In the genomic region with DNA sequence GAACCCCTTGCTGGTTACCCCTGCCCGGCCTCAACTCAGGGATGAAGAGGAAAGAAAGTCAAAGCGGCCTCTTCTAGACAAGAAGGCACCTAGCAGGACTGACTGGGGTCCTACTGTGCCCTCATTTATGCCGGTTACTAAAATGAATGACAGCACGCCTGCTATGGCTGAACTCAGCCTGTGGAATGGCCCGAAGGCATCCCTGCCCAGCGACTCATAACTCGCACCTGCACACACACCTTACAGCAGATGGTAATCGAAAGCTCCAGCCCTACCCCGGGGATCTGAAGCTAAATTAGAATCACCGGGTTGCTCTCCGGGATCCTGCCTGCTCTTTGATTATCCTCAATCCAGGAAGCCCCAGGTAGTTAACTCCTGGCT, we compare ENCODE assay signal across 8 cellular contexts. TPM values are rescaled to one million over a fixed set of nuclear protein-coding genes. Genes with fewer than 3 reads are reported as not detected.
A peak's percentile ranks its signal among the peaks of the same experiment; 100 is the strongest.
DNase-seq lines count a peak whose midpoint lies in the region; ATAC-seq and TF ChIP-seq lines count a peak whose summit lies in the region.

No MANE protein-coding gene starts in this region.

- H3K4me1 ChIP-seq in CD8-positive, alpha-beta memory T cell (ENCODE audit: insufficient read depth, low read length), result peaks cover 16% of the 10 kb centered on the region

- peak overlapping the region; percentile 64 for H3K4me3 ChIP-seq in CD8-positive, alpha-beta memory T cell (ENCODE audit: low read length)
- peak overlapping the region; percentile 77 for H3K4me3 ChIP-seq in neural cell (ENCODE audit: low read length)

- H3K27me3 Mint-ChIP-seq in CD8-positive, alpha-beta memory T cell, result peaks cover 0 to 6% of the 10 kb centered on the region in 2 donors
- H3K27me3 Mint-ChIP-seq in dendritic cell treated with granulocyte-macrophage colony-stimulating factor and Interleukin-4, amounts not matched to agents 40 ng/mL and 50 ng/mL, for 4 days, result peaks cover 3% of the 10 kb centered on the region
- H3K27me3 Mint-ChIP-seq in activated CD4-positive, alpha-beta T cell treated with anti-CD3 and anti-CD28 coated beads, Interleukin-2, amount 10 ng/mL, durations not matched to agents 7 days and 5 days, result no peaks in the 10 kb centered on the region

- H3K9me3 ChIP-seq in CD8-positive, alpha-beta memory T cell (ENCODE audit: low read length), result no peaks in the 10 kb centered on the region
- H3K9me3 ChIP-seq in neural cell (ENCODE audit: low read length), result no peaks in the 10 kb centered on the region

- no peaks in the 10 kb centered on the region for H3K36me3 ChIP-seq in CD8-positive, alpha-beta memory T cell (ENCODE audit: insufficient read depth, low read length)
- no peaks in the 10 kb centered on the region for H3K36me3 ChIP-seq in neural cell (ENCODE audit: insufficient read depth, low read length)

- POLR2A ChIA-PET in CD8-positive, alpha-beta memory T cell (lab: Charles Lee), result no interaction called here
- POLR2A ChIA-PET in activated CD4-positive, alpha-beta T cell treated with anti-CD3 and anti-CD28 coated beads, Interleukin-2, amount 10 ng/mL, durations not matched to agents 7 days and 5 days (lab: Charles Lee), result no interaction called here

- H3K79me2 ChIP-seq in neural cell (replicated peaks; ENCODE audit: insufficient read depth, low read length), result peaks cover 5% of the 10 kb centered on the region

- intact Hi-C loops in dendritic cell treated with granulocyte-macrophage colony-stimulating factor and Interleukin-4, amounts not matched to agents 40 ng/mL and 50 ng/mL, for 4 days (cut with micrococcal nuclease), result no loop called here

- H3K9me3 Mint-ChIP-seq in CD8-positive, alpha-beta memory T cell, result no peaks in the 10 kb centered on the region
- no peaks in the 10 kb centered on the region for H3K9me3 Mint-ChIP-seq in dendritic cell treated with granulocyte-macrophage colony-stimulating factor and Interleukin-4, amounts not matched to agents 40 ng/mL and 50 ng/mL, for 4 days
- H3K9me3 Mint-ChIP-seq in activated CD4-positive, alpha-beta T cell treated with anti-CD3 and anti-CD28 coated beads, Interleukin-2, amount 10 ng/mL, durations not matched to agents 7 days and 5 days, result no peaks in the 10 kb centered on the region

- H3K27ac ChIP-seq in CD8-positive, alpha-beta memory T cell (ENCODE audit: low read depth, low read length), result no peak overlapping the region
- no peak overlapping the region for H3K27ac ChIP-seq in neural cell (ENCODE audit: low read length)

- no peak for TF ChIP-seq EP300 in neural cell (conservative IDR thresholded peaks at IDR 0.05; ENCODE audit: poor library complexity, severe bottlenecking)

- CTCF ChIA-PET in CD8-positive, alpha-beta memory T cell (lab: Charles Lee), result no interaction called here
- CTCF ChIA-PET in activated CD4-positive, alpha-beta T cell treated with anti-CD3 and anti-CD28 coated beads, Interleukin-2, amount 10 ng/mL, durations not matched to agents 7 days and 5 days (lab: Charles Lee), result interaction anchor here (1.0 kb wide), 1 partner anchor 12 kb away, joined by 7 read pairs; no protein-coding TSS in a partner anchor

- H3K9ac ChIP-seq in neural cell (ENCODE audit: low read length), result peak overlapping the region; percentile 73

- no peak for TF ChIP-seq RAD21 in neural cell (conservative IDR thresholded peaks at IDR 0.05)

- no peak for DNase-seq in CD8-positive, alpha-beta memory T cell
- DNase-seq in NCI-H2081 (lab: John Stamatoyannopoulos, UW) (peak; percentile 91 to 96), NCI-H2171 (lab: John Stamatoyannopoulos, UW) (no peak)
- no peak for DNase-seq in activated CD4-positive, alpha-beta T cell treated with anti-CD3 and anti-CD28 coated beads, Interleukin-2, amount 10 ng/mL, durations not matched to agents 7 days and 5 days
- DNase-seq in activated T-cell treated with anti-CD3 and anti-CD28 coated beads, Interleukin-2, amount 50 U/mL, for 1 hour, result no peak

- H3K4me2 ChIP-seq in neural cell (ENCODE audit: low read length), result no peak overlapping the region

- H3K27me3 ChIP-seq in CD8-positive, alpha-beta memory T cell (ENCODE audit: insufficient read depth, low read length, poor library complexity, severe bottlenecking), result no peaks in the 10 kb centered on the region
- peaks cover 6% of the 10 kb centered on the region for H3K27me3 ChIP-seq in neural cell (ENCODE audit: insufficient read depth, low read depth, low read length)

- no peaks in the 10 kb centered on the region for H3K9me2 ChIP-seq in neural cell (ENCODE audit: insufficient read depth, low read length)

- H3K36me3 Mint-ChIP-seq in CD8-positive, alpha-beta memory T cell, result no peaks in the 10 kb centered on the region
- H3K36me3 Mint-ChIP-seq in dendritic cell treated with granulocyte-macrophage colony-stimulating factor and Interleukin-4, amounts not matched to agents 40 ng/mL and 50 ng/mL, for 4 days (ENCODE audit: low read depth), result no peaks in the 10 kb centered on the region
- no peaks in the 10 kb centered on the region for H3K36me3 Mint-ChIP-seq in activated CD4-positive, alpha-beta T cell treated with anti-CD3 and anti-CD28 coated beads, Interleukin-2, amount 10 ng/mL, durations not matched to agents 7 days and 5 days (ENCODE audit: low read depth)

- H4K20me1 ChIP-seq in neural cell (ENCODE audit: insufficient read depth), result no peaks in the 10 kb centered on the region

- H2AFZ ChIP-seq in neural cell (ENCODE audit: low read depth, low read length), result peak overlapping the region; percentile 80

- H3K4me3 Mint-ChIP-seq in CD8-positive, alpha-beta memory T cell, result no peak overlapping the region
- peak overlapping the region; percentile 79 for H3K4me3 Mint-ChIP-seq in dendritic cell treated with granulocyte-macrophage colony-stimulating factor and Interleukin-4, amounts not matched to agents 40 ng/mL and 50 ng/mL, for 4 days
- no peak overlapping the region for H3K4me3 Mint-ChIP-seq in activated CD4-positive, alpha-beta T cell treated with anti-CD3 and anti-CD28 coated beads, Interleukin-2, amount 10 ng/mL, durations not matched to agents 7 days and 5 days

- no peak for TF ChIP-seq CTCF in neural cell (IDR thresholded peaks at IDR 0.05; ENCODE audit: poor library complexity, severe bottlenecking)

- no peak for ATAC-seq in HG03378 (IDR thresholded peaks at IDR 0.05; ENCODE audit: unreplicated experiment)

- H3K27ac Mint-ChIP-seq in CD8-positive, alpha-beta memory T cell, result peak overlapping the region in 3 of 8 donors; percentile 14 to 70 (median 57)
- peak overlapping the region; percentile 79 for H3K27ac Mint-ChIP-seq in dendritic cell treated with granulocyte-macrophage colony-stimulating factor and Interleukin-4, amounts not matched to agents 40 ng/mL and 50 ng/mL, for 4 days
- H3K27ac Mint-ChIP-seq in activated CD4-positive, alpha-beta T cell treated with anti-CD3 and anti-CD28 coated beads, Interleukin-2, amount 10 ng/mL, durations not matched to agents 7 days and 5 days, result no peak overlapping the region

- H3K4me1 Mint-ChIP-seq in CD8-positive, alpha-beta memory T cell, result peaks cover 11 to 14% (median 11%) of the 10 kb centered on the region in 3 donors
- H3K4me1 Mint-ChIP-seq in dendritic cell treated with granulocyte-macrophage colony-stimulating factor and Interleukin-4, amounts not matched to agents 40 ng/mL and 50 ng/mL, for 4 days (ENCODE audit: low read depth), result peaks cover 12% of the 10 kb centered on the region
- H3K4me1 Mint-ChIP-seq in activated CD4-positive, alpha-beta T cell treated with anti-CD3 and anti-CD28 coated beads, Interleukin-2, amount 10 ng/mL, durations not matched to agents 7 days and 5 days, result peaks cover 23% of the 10 kb centered on the region

- no peaks in the 10 kb centered on the region for H3F3A ChIP-seq in neural cell (ENCODE audit: insufficient read depth, low read length, poor library complexity, severe bottlenecking)

TF ChIP-seq in neural cell, 6 proteins besides CTCF, POLR2A, EP300 and RAD21:
- no peak for TF ChIP-seq SMC3 (conservative IDR thresholded peaks at IDR 0.05; ENCODE audit: poor library complexity)
- TF ChIP-seq, protein P1, sequence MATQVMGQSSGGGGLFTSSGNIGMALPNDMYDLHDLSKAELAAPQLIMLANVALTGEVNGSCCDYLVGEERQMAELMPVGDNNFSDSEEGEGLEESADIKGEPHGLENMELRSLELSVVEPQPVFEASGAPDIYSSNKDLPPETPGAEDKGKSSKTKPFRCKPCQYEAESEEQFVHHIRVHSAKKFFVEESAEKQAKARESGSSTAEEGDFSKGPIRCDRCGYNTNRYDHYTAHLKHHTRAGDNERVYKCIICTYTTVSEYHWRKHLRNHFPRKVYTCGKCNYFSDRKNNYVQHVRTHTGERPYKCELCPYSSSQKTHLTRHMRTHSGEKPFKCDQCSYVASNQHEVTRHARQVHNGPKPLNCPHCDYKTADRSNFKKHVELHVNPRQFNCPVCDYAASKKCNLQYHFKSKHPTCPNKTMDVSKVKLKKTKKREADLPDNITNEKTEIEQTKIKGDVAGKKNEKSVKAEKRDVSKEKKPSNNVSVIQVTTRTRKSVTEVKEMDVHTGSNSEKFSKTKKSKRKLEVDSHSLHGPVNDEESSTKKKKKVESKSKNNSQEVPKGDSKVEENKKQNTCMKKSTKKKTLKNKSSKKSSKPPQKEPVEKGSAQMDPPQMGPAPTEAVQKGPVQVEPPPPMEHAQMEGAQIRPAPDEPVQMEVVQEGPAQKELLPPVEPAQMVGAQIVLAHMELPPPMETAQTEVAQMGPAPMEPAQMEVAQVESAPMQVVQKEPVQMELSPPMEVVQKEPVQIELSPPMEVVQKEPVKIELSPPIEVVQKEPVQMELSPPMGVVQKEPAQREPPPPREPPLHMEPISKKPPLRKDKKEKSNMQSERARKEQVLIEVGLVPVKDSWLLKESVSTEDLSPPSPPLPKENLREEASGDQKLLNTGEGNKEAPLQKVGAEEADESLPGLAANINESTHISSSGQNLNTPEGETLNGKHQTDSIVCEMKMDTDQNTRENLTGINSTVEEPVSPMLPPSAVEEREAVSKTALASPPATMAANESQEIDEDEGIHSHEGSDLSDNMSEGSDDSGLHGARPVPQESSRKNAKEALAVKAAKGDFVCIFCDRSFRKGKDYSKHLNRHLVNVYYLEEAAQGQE (IDR thresholded peaks at IDR 0.05; ENCODE audit: borderline replicate concordance), result no peak
- TF ChIP-seq POLR2AphosphoS5 (IDR thresholded peaks at IDR 0.05), result no peak
- TF ChIP-seq TAF1 (IDR thresholded peaks at IDR 0.05; ENCODE audit: low read depth), result no peak
- TF ChIP-seq MXI1 (conservative IDR thresholded peaks at IDR 0.05; ENCODE audit: poor library complexity, severe bottlenecking), result no peak
- TF ChIP-seq EZH2 (IDR thresholded peaks at IDR 0.05; ENCODE audit: borderline replicate concordance, insufficient read depth, low read length, poor library complexity, severe bottlenecking), result no peak

RNA-seq across cellular contexts. Expression of a gene that starts 0.7 kb away (rescaled TPM):
- 10 to 100 TPM; 77.9 to 79.8 TPM for total RNA-seq in CD8-positive, alpha-beta memory T cell
- 34.7 TPM for polyA plus RNA-seq in CD8-positive, alpha-beta memory T cell
- polyA plus RNA-seq in neural cell, result 34.9 and 37.7 TPM in 2 replicates
- 30.9 and 34.7 TPM in 2 replicates for polyA minus RNA-seq in neural cell
- 10 to 100 TPM; 32.5 to 33.2 TPM for total RNA-seq in activated CD4-positive, alpha-beta T cell treated with anti-CD3 and anti-CD28 coated beads, Interleukin-2, amount 10 ng/mL, durations not matched to agents 7 days and 5 days

Comparison
In these comparisons a context has a peak if more than half of its experiments do, and no peak if none do; other contexts are left out.
1. DNase-seq: peak in NCI-H2081 (2 of 2); none in CD8-positive, alpha-beta memory T cell (0 of 5), activated CD4-positive, alpha-beta T cell treated with anti-CD3 and anti-CD28 coated beads, Interleukin-2, amount 10 ng/mL, durations not matched to agents 7 days and 5 days (single experiment), activated T-cell treated with anti-CD3 and anti-CD28 coated beads, Interleukin-2, amount 50 U/mL, for 1 hour (single experiment) and NCI-H2171 (single experiment).